Comparison of ENCODE assay signal across 12 cellular contexts in genomic region chr21:29125199-29125598, GRCh38. TPM values are rescaled to one million over a fixed set of nuclear protein-coding genes. Genes with fewer than 3 reads are reported as not detected.
DNase-seq lines count a peak whose midpoint lies in the region; ATAC-seq and TF ChIP-seq lines count a peak whose summit lies in the region.
"Had no signal": no experiment of that assay in that cellular context is flagged by ENCODE, and none has a peak within 500 bp of the region (broad histone marks: within the 10 kb centered on the region; RNA-seq: fewer than 3 reads in every experiment).

No MANE protein-coding gene starts in this region.

- in situ Hi-C loops in gastrocnemius medialis (cut with MboI; ENCODE audit: low sequenced_read_pairs in 4 of 4) = no loop called here

- no peak overlapping the region for H3K4me3 Mint-ChIP-seq in CD4-positive, CD25-positive, alpha-beta regulatory T cell
- H3K4me3 Mint-ChIP-seq: activated naive CD8-positive, alpha-beta T cell had no signal

- H3K4me1 Mint-ChIP-seq in CD4-positive, CD25-positive, alpha-beta regulatory T cell = no peaks in the 10 kb centered on the region

- no peaks in the 10 kb centered on the region for H3K4me1 ChIP-seq in CD4-positive, CD25-positive, alpha-beta regulatory T cell (ENCODE audit: control insufficient read depth, insufficient read depth, low read length, poor library complexity, severe bottlenecking)
- peaks cover 0 to 5% of the 10 kb centered on the region in 2 donors for H3K4me1 ChIP-seq in gastrocnemius medialis
- peaks cover 0 to 16% (median 1%) of the 10 kb centered on the region in 4 donors for H3K4me1 ChIP-seq in tibial artery

- H3K9me3 ChIP-seq in CD4-positive, CD25-positive, alpha-beta regulatory T cell (ENCODE audit: control insufficient read depth in 2 of 2, low read length in 2 of 2) = no peaks in the 10 kb centered on the region
- H3K9me3 ChIP-seq in gastrocnemius medialis = no peaks in the 10 kb centered on the region
- no peaks in the 10 kb centered on the region for H3K9me3 ChIP-seq in tibial artery

- no peaks in the 10 kb centered on the region for H3K27me3 ChIP-seq in CD4-positive, CD25-positive, alpha-beta regulatory T cell (ENCODE audit: control insufficient read depth, insufficient read depth, low read length)
- no peaks in the 10 kb centered on the region for H3K27me3 ChIP-seq in gastrocnemius medialis
- no peaks in the 10 kb centered on the region for H3K27me3 ChIP-seq in tibial artery

- DNase-seq in CD4-positive, CD25-positive, alpha-beta regulatory T cell = no peak
- no peak for DNase-seq in gastrocnemius medialis
- DNase-seq in tibial artery = no peak
- no peak for DNase-seq in activated gamma-delta T cell (lab: John Stamatoyannopoulos, UW)
- DNase-seq in activated CD4-positive, CD25-positive, alpha-beta regulatory T cell (lab: John Stamatoyannopoulos, UW) = no peak
- DNase-seq: IMR-90, NCI-H526, occipital lobe had no signal

- no peaks in the 10 kb centered on the region for H3K27me3 Mint-ChIP-seq in CD4-positive, CD25-positive, alpha-beta regulatory T cell
- H3K27me3 Mint-ChIP-seq: activated naive CD8-positive, alpha-beta T cell had no signal

- H3K27ac ChIP-seq in CD4-positive, CD25-positive, alpha-beta regulatory T cell (ENCODE audit: insufficient read depth, low read length, poor library complexity, severe bottlenecking) = no peak overlapping the region
- no peak overlapping the region for H3K27ac ChIP-seq in gastrocnemius medialis
- no peak overlapping the region for H3K27ac ChIP-seq in tibial artery

- H3K36me3 ChIP-seq in CD4-positive, CD25-positive, alpha-beta regulatory T cell (ENCODE audit: control insufficient read depth, insufficient read depth, low read length) = no peaks in the 10 kb centered on the region
- H3K36me3 ChIP-seq in gastrocnemius medialis (no peaks in the 10 kb centered on the region), tibial artery (peaks cover 0 to 6% (median 0%) of the 10 kb centered on the region in 3 donors)

- TF ChIP-seq CTCF in gastrocnemius medialis (IDR thresholded peaks at IDR 0.05 in 4 of 5, conservative IDR thresholded peaks at IDR 0.05 in 1 of 5) (no peak), tibial artery (IDR thresholded peaks at IDR 0.05) (no peak)

- ATAC-seq in CD4-positive, CD25-positive, alpha-beta regulatory T cell (ENCODE audit: low read depth in 2 of 2) = peak; percentile 31 to 47
- ATAC-seq in GM19025 (IDR thresholded peaks at IDR 0.05; ENCODE audit: low read depth, unreplicated experiment) = peak; percentile 74
- ATAC-seq in HG02678 (IDR thresholded peaks at IDR 0.05; ENCODE audit: unreplicated experiment) = peak; percentile 93
- peak; percentile 86 for ATAC-seq in HG03520 (IDR thresholded peaks at IDR 0.05; ENCODE audit: unreplicated experiment)
- ATAC-seq in gastrocnemius medialis = no peak

- peaks cover 6% of the 10 kb centered on the region for H3K36me3 Mint-ChIP-seq in CD4-positive, CD25-positive, alpha-beta regulatory T cell

- H3K4me3 ChIP-seq in CD4-positive, CD25-positive, alpha-beta regulatory T cell (ENCODE audit: low read depth, low read length) = no peak overlapping the region
- H3K4me3 ChIP-seq in gastrocnemius medialis (no peak overlapping the region), tibial artery (no peak overlapping the region)

- TF ChIP-seq POLR2A in gastrocnemius medialis (IDR thresholded peaks at IDR 0.05) = no peak

- intact Hi-C loops in gastrocnemius medialis (cut with DNase I; ENCODE audit: low total_unique reads) (no loop called here), tibial artery (cut with DNase I; ENCODE audit: low total_unique reads) (no loop called here)

- H3K27ac Mint-ChIP-seq in CD4-positive, CD25-positive, alpha-beta regulatory T cell = no peak overlapping the region
- H3K27ac Mint-ChIP-seq: activated naive CD8-positive, alpha-beta T cell had no signal

- H3K9me3 Mint-ChIP-seq in CD4-positive, CD25-positive, alpha-beta regulatory T cell = peaks cover 0 to under 1% (median 0%) of the 10 kb centered on the region in 7 donors

RNA-seq across cellular contexts. Expression of gene MAP3K7CL, which starts 5.2 kb away (rescaled TPM):
- 24.6 TPM for total RNA-seq in CD4-positive, CD25-positive, alpha-beta regulatory T cell
- polyA plus RNA-seq in CD4-positive, CD25-positive, alpha-beta regulatory T cell = 1 to 10 TPM; 5.4 to 9.2 (median 6.2) TPM
- 10 to 100 TPM in 2 of 4 donors, 1 to 10 TPM in 1, not detected in 1; 4.3 to 17.4 (median 15.5) TPM for total RNA-seq in gastrocnemius medialis

RNA-seq across cellular contexts. Expression of gene CCT8, which starts 51.8 kb away (rescaled TPM):
- total RNA-seq in CD4-positive, CD25-positive, alpha-beta regulatory T cell = 94.6 TPM
- polyA plus RNA-seq in CD4-positive, CD25-positive, alpha-beta regulatory T cell = 100 to 1,000 TPM; 134 to 165 (median 143) TPM
- total RNA-seq in gastrocnemius medialis = 100 to 1,000 TPM in 2 of 4 donors, 10 to 100 TPM in 2; 91.8 to 119 (median 99.1) TPM

Comparison
In these comparisons a context has a peak if more than half of its experiments do, and no peak if none do; other contexts are left out.
1. ATAC-seq: peak in CD4-positive, CD25-positive, alpha-beta regulatory T cell (2 of 2), GM19025 (single experiment), HG02678 (single experiment) and HG03520 (single experiment); none in gastrocnemius medialis (0 of 2).